ENCODE assay signal across 22 cellular contexts in genomic region chr7:67438913-67439312, GRCh38.
"Had no signal": no experiment of that assay in that cellular context is flagged by ENCODE, and none has a peak within 500 bp of the region (broad histone marks: within the 10 kb centered on the region; RNA-seq: fewer than 3 reads in every experiment).

No MANE protein-coding gene starts in this region.

- H3K27me3 ChIP-seq: body of pancreas, esophagus squamous epithelium, gastrocnemius medialis, heart left ventricle, neutrophil, ovary, right lobe of liver, stomach, suprapubic skin, tibial nerve had no signal

- H3K9me3 ChIP-seq: body of pancreas, gastrocnemius medialis, lower lobe of right lung, neutrophil, ovary, right lobe of liver, suprapubic skin had no signal

- H3K9me3 Mint-ChIP-seq: activated naive CD4-positive, alpha-beta T cell treated with anti-CD3 and anti-CD28 coated beads, Interleukin-2, amount 50 U/mL, for 24 hours; activated T-helper 1 cell treated with anti-CD3 and anti-CD28 coated beads, Interleukin-12 subunit alpha, Interleukin-12 subunit beta, Interleukin-2, Interleukin-4 antibody, amounts not matched to agents 30 ng/mL and 10 ng/mL and 1 ng/mL, durations not matched to agents 14 hours and 24 hours and 36 hours had no signal

- DNase-seq: activated CD4-positive, alpha-beta T cell treated with anti-CD3 and anti-CD28 coated beads for 1 hour; activated CD4-positive, alpha-beta T cell treated with anti-CD3 and anti-CD28 coated beads, Interleukin-2, amount 50 U/mL, for 1 hour; activated CD8-positive, alpha-beta T cell treated with anti-CD3 and anti-CD28 coated beads, Interleukin-2, amount 10 ng/mL, durations not matched to agents 7 days and 5 days; activated gamma-delta T cell; body of pancreas; esophagus squamous epithelium; gastrocnemius medialis; heart left ventricle; lower lobe of right lung; naive B cell; ovary; right lobe of liver; stimulated activated CD4-positive, alpha-beta T cell treated with anti-CD3 and anti-CD28 coated beads, Interleukin-2, amount 100 ng/mL, for 24 hours; stomach; T-helper 1 cell had no signal

- ATAC-seq: activated CD8-positive, alpha-beta T cell treated with anti-CD3 and anti-CD28 coated beads, Interleukin-2, amount 10 ng/mL, durations not matched to agents 7 days and 5 days; body of pancreas; gastrocnemius medialis; heart left ventricle; lower lobe of right lung; right lobe of liver had no signal

- H3K4me1 Mint-ChIP-seq: activated naive CD4-positive, alpha-beta T cell treated with anti-CD3 and anti-CD28 coated beads, Interleukin-2, amount 50 U/mL, for 24 hours; naive B cell; stimulated activated memory B cell treated with anti-CD40 and anti-IgM and Interleukin-4, amounts not matched to agents 10 μg/mL and 1 μg/mL and 100 μg/mL, for 72 hours had no signal

- H3K4me1 ChIP-seq: esophagus squamous epithelium, gastrocnemius medialis, heart left ventricle, lower lobe of right lung, right lobe of liver, suprapubic skin, tibial nerve had no signal

- H3K27me3 Mint-ChIP-seq: naive B cell; stimulated activated memory B cell treated with anti-CD40 and anti-IgM and Interleukin-4, amounts not matched to agents 10 μg/mL and 1 μg/mL and 100 μg/mL, for 72 hours had no signal

- H3K36me3 ChIP-seq: esophagus squamous epithelium, gastrocnemius medialis, heart left ventricle, lower lobe of right lung, neutrophil, ovary, right lobe of liver, stomach, suprapubic skin, tibial nerve had no signal

- H3K4me3 Mint-ChIP-seq: activated CD8-positive, alpha-beta T cell treated with anti-CD3 and anti-CD28 coated beads, Interleukin-2, amount 10 ng/mL, durations not matched to agents 7 days and 5 days; activated naive CD4-positive, alpha-beta T cell treated with anti-CD3 and anti-CD28 coated beads, Interleukin-2, amount 50 U/mL, for 24 hours; activated T-helper 1 cell treated with anti-CD3 and anti-CD28 coated beads, Interleukin-12 subunit alpha, Interleukin-12 subunit beta, Interleukin-2, Interleukin-4 antibody, amounts not matched to agents 30 ng/mL and 10 ng/mL and 1 ng/mL, durations not matched to agents 14 hours and 24 hours and 36 hours; naive B cell; stimulated activated memory B cell treated with anti-CD40 and anti-IgM and Interleukin-4, amounts not matched to agents 10 μg/mL and 1 μg/mL and 100 μg/mL, for 72 hours had no signal

- H3K4me3 ChIP-seq: body of pancreas, esophagus squamous epithelium, gastrocnemius medialis, heart left ventricle, lower lobe of right lung, ovary, right lobe of liver, skin epidermis, stomach, suprapubic skin, tibial nerve had no signal

- H3K27ac Mint-ChIP-seq: activated CD8-positive, alpha-beta T cell treated with anti-CD3 and anti-CD28 coated beads, Interleukin-2, amount 10 ng/mL, durations not matched to agents 7 days and 5 days; activated naive CD4-positive, alpha-beta T cell treated with anti-CD3 and anti-CD28 coated beads, Interleukin-2, amount 50 U/mL, for 24 hours; activated T-helper 1 cell treated with anti-CD3 and anti-CD28 coated beads, Interleukin-12 subunit alpha, Interleukin-12 subunit beta, Interleukin-2, Interleukin-4 antibody, amounts not matched to agents 30 ng/mL and 10 ng/mL and 1 ng/mL, durations not matched to agents 14 hours and 24 hours and 36 hours; naive B cell; stimulated activated memory B cell treated with anti-CD40 and anti-IgM and Interleukin-4, amounts not matched to agents 10 μg/mL and 1 μg/mL and 100 μg/mL, for 72 hours had no signal

- H3K27ac ChIP-seq: body of pancreas, esophagus squamous epithelium, gastrocnemius medialis, heart left ventricle, lower lobe of right lung, neutrophil, ovary, right lobe of liver, skin epidermis, stomach, suprapubic skin, tibial nerve had no signal

- H3K36me3 Mint-ChIP-seq: activated naive CD4-positive, alpha-beta T cell treated with anti-CD3 and anti-CD28 coated beads, Interleukin-2, amount 50 U/mL, for 24 hours; naive B cell; stimulated activated memory B cell treated with anti-CD40 and anti-IgM and Interleukin-4, amounts not matched to agents 10 μg/mL and 1 μg/mL and 100 μg/mL, for 72 hours had no signal
